ENCODE assay signal across 17 cellular contexts in genomic region chr12:87820524-87821194, GRCh38.
DNase-seq lines count a peak whose midpoint lies in the region; ATAC-seq, FAIRE-seq and TF ChIP-seq lines count a peak whose summit lies in the region.
"Had no signal": no experiment of that assay in that cellular context is flagged by ENCODE, and none has a peak within 500 bp of the region (broad histone marks: within the 10 kb centered on the region; RNA-seq: fewer than 3 reads in every experiment).

No MANE protein-coding gene starts in this region.

- H2BK12ac ChIP-seq in trophoblast cell (ENCODE audit: low read length), result peak overlapping the region; percentile 95

- H3K79me2 ChIP-seq in fibroblast of lung (ENCODE audit: control insufficient read depth, insufficient read depth, low read length) (no peaks in the 10 kb centered on the region), trophoblast cell (ENCODE audit: control insufficient read depth, insufficient read depth, low read length, poor library complexity) (no peaks in the 10 kb centered on the region)

- no peaks in the 10 kb centered on the region for H3K27me3 ChIP-seq in SJSA1 (replicated peaks)
- H3K27me3 ChIP-seq in fibroblast of lung (ENCODE audit: control insufficient read depth, insufficient read depth, low read length), result no peaks in the 10 kb centered on the region
- H3K27me3 ChIP-seq in trophoblast cell (ENCODE audit: insufficient read depth, low read length), result no peaks in the 10 kb centered on the region

- H3K4ac ChIP-seq in trophoblast cell (ENCODE audit: low read depth, low read length), result no peak overlapping the region

- ATAC-seq in GM21447 (IDR thresholded peaks at IDR 0.05; ENCODE audit: unreplicated experiment) (no peak), T-cell (replicated peaks in 1 of 4) (no peak)
- ATAC-seq: HepG2; stimulated activated naive CD8-positive, alpha-beta T cell treated with anti-CD3 and anti-CD28 coated beads, Interleukin-15, Interleukin-2, amounts not matched to agents 100 U/mL and 50 U/mL, for 24 hours had no signal

- DNase-seq in H54 (ENCODE audit: insufficient read length, low spot score) (no peak), SJSA1 (ENCODE audit: low read depth in 1 of 2, low spot score in 2 of 2) (peak; percentile 42 to 62), fibroblast of lung (ENCODE audit: low read depth in 2 of 2) (peak; percentile 44 to 89), trophoblast cell (peak in 1 of 2 donors; percentile 69), T-cell (no peak), NCI-H2081 (lab: John Stamatoyannopoulos, UW) (no peak)
- no peak for DNase-seq in activated CD8-positive, alpha-beta memory T cell treated with anti-CD3 and anti-CD28 coated beads, Interleukin-2, amount 50 U/mL, for 48 hours
- DNase-seq: activated CD4-positive, alpha-beta T cell treated with anti-CD3 and anti-CD28 coated beads for 1 hour; activated T-cell treated with anti-CD3 and anti-CD28 coated beads, Interleukin-2, amount 50 U/mL, for 1 hour; amniotic stem cell; effector memory CD4-positive, alpha-beta T cell; GDM1; posterior cingulate gyrus; stimulated activated naive CD8-positive, alpha-beta T cell treated with anti-CD3 and anti-CD28 coated beads, Interleukin-15, Interleukin-2, amounts not matched to agents 100 U/mL and 50 U/mL, for 24 hours had no signal

- no peak overlapping the region for H4K12ac ChIP-seq in trophoblast cell (ENCODE audit: low read depth, low read length)

- H3K79me1 ChIP-seq in trophoblast cell (ENCODE audit: low read length), result peaks cover 4% of the 10 kb centered on the region

- H3K14ac ChIP-seq in trophoblast cell (ENCODE audit: low read length), result no peak overlapping the region

- no peak overlapping the region for H3K4me3 Mint-ChIP-seq in T-cell

- peaks cover 0 to 4% (median 0%) of the 10 kb centered on the region in 3 donors for H3K9me3 Mint-ChIP-seq in T-cell

- FAIRE-seq in H54 (lab: Jason Lieb, UNC), result peak; percentile 97
- FAIRE-seq: HepG2 had no signal

- H3K4me3 ChIP-seq in SJSA1 (no peak overlapping the region), fibroblast of lung (replicated peaks in 1 of 4; ENCODE audit: control extremely low read depth in 1 of 4, insufficient read depth in 1 of 4, low read depth in 3 of 4, low read length in 4 of 4) (no peak overlapping the region), trophoblast cell (ENCODE audit: low read depth, low read length) (no peak overlapping the region)
- H3K4me3 ChIP-seq: SK-N-MC had no signal

- H3K36me3 Mint-ChIP-seq in T-cell, result no peaks in the 10 kb centered on the region

- no peak overlapping the region for H2BK120ac ChIP-seq in trophoblast cell (ENCODE audit: insufficient read depth, low read length, poor library complexity)

- no peak overlapping the region for H3K23ac ChIP-seq in trophoblast cell (ENCODE audit: low read length)

- no peak overlapping the region for H4K8ac ChIP-seq in trophoblast cell (ENCODE audit: low read depth, low read length)

- H3K27ac Mint-ChIP-seq in T-cell, result no peak overlapping the region

- TF ChIP-seq POLR2A in H54 (IDR thresholded peaks at IDR 0.05; ENCODE audit: low read depth, low read length), result no peak

- TF ChIP-seq CTCF in fibroblast of lung (conservative IDR thresholded peaks at IDR 0.05 in 1 of 2, IDR thresholded peaks at IDR 0.05 in 1 of 2; ENCODE audit: low read depth in 1 of 2, low read length in 2 of 2), result no peak

- no peak overlapping the region for H2AK5ac ChIP-seq in trophoblast cell (ENCODE audit: low read length)

- no CpG with 5 or more reads among the region's 6 CpGs for WGBS in trophoblast cell (ENCODE audit: extremely low coverage, insufficient coverage, insufficient read length)

- H3K36me3 ChIP-seq in SJSA1, result no peaks in the 10 kb centered on the region
- no peaks in the 10 kb centered on the region for H3K36me3 ChIP-seq in fibroblast of lung (ENCODE audit: control insufficient read depth, insufficient read depth, low read length)
- no peaks in the 10 kb centered on the region for H3K36me3 ChIP-seq in trophoblast cell (ENCODE audit: control insufficient read depth in 1 of 2, insufficient read depth in 2 of 2, low read length in 2 of 2)

- POLR2A ChIA-PET in T-cell (lab: Charles Lee), result no interaction called here

- H3K9me3 ChIP-seq in SJSA1 (replicated peaks) (no peaks in the 10 kb centered on the region), fibroblast of lung (ENCODE audit: control insufficient read depth, insufficient read depth, low read depth, low read length) (no peaks in the 10 kb centered on the region), trophoblast cell (ENCODE audit: insufficient read depth, low read depth, low read length) (no peaks in the 10 kb centered on the region)

- no peak overlapping the region for H3K4me2 ChIP-seq in fibroblast of lung (ENCODE audit: extremely low read depth, insufficient read depth, low read length)
- H3K4me2 ChIP-seq in trophoblast cell (ENCODE audit: low read length), result no peak overlapping the region

- H3K27ac ChIP-seq in SJSA1, result peak overlapping the region; percentile 75
- no peak overlapping the region for H3K27ac ChIP-seq in fibroblast of lung (ENCODE audit: insufficient read depth, low read length)
- no peak overlapping the region for H3K27ac ChIP-seq in trophoblast cell (ENCODE audit: low read depth, low read length)
- H3K27ac ChIP-seq: SK-N-MC had no signal

- H3K4me1 ChIP-seq in SJSA1 (replicated peaks) (peaks cover 11% of the 10 kb centered on the region), fibroblast of lung (ENCODE audit: control insufficient read depth, extremely low read depth, insufficient read depth, low read length) (no peaks in the 10 kb centered on the region), trophoblast cell (ENCODE audit: control insufficient read depth in 1 of 2, insufficient read depth in 2 of 2, low read length in 2 of 2) (no peaks in the 10 kb centered on the region)

- H3K9ac ChIP-seq in fibroblast of lung (ENCODE audit: insufficient read depth, low read length) (no peak overlapping the region), trophoblast cell (ENCODE audit: low read length) (no peak overlapping the region)

- no peaks in the 10 kb centered on the region for H3K4me1 Mint-ChIP-seq in T-cell

- H4K20me1 ChIP-seq in fibroblast of lung (ENCODE audit: control insufficient read depth, extremely low read depth, insufficient read depth, low read length), result no peaks in the 10 kb centered on the region

- CTCF ChIA-PET in T-cell (lab: Charles Lee), result no interaction called here

- no peak overlapping the region for H2BK5ac ChIP-seq in trophoblast cell (ENCODE audit: low read depth, low read length, poor library complexity)

- no peak overlapping the region for H4K91ac ChIP-seq in trophoblast cell (ENCODE audit: low read depth, low read length)

- no peak overlapping the region for H3K18ac ChIP-seq in trophoblast cell (ENCODE audit: low read length)

- H2AFZ ChIP-seq in fibroblast of lung (ENCODE audit: low read length) (no peak overlapping the region), trophoblast cell (ENCODE audit: insufficient read depth, low read length, poor library complexity) (no peak overlapping the region)

- H3K27me3 Mint-ChIP-seq in T-cell, result peaks cover 1 to 5% of the 10 kb centered on the region in 2 donors

Comparison
In these comparisons a context has a peak if more than half of its experiments do, and no peak if none do; other contexts are left out.
1. DNase-seq: peak in SJSA1 (2 of 2) and fibroblast of lung (2 of 2); none in H54 (single experiment), T-cell (0 of 34), activated CD8-positive, alpha-beta memory T cell treated with anti-CD3 and anti-CD28 coated beads, Interleukin-2, amount 50 U/mL, for 48 hours (single experiment) and NCI-H2081 (0 of 2).